24 cellular contexts compared by ENCODE assay signal in the genomic region with DNA sequence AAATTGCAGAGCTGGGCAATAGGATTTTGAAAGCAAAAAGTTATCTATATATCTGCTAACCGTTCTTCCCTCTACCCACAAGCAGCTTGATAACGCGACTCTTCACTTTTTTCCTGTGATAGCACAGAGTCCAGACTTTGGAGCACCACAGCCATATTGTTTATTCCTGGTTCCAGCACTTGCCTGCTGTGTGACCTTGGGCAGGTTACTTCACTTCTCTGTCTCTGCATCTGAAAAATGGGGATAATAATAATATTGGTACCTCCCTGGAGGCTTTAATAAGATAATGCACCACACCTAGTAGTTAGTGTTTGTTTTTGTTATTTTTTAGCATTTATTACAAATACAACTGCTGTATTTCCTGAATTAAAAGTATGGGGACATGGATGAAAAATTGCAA.
"Had no signal": no experiment of that assay in that cellular context is flagged by ENCODE, and none has a peak within 500 bp of the region (broad histone marks: within the 10 kb centered on the region; RNA-seq: fewer than 3 reads in every experiment).

No MANE protein-coding gene starts in this region.

- H2AFZ ChIP-seq: neural progenitor cell had no signal

- ATAC-seq: gastrocnemius medialis; left ventricle myocardium superior; lower lobe of right lung; sciatic nerve; stimulated activated naive CD8-positive, alpha-beta T cell treated with anti-CD3 and anti-CD28 coated beads, Interleukin-15, Interleukin-2, amounts not matched to agents 100 U/mL and 50 U/mL, for 24 hours had no signal

- H3K27me3 Mint-ChIP-seq: type B pancreatic cell had no signal

- H3K9ac ChIP-seq: neural progenitor cell had no signal

- FAIRE-seq: colon, keratinocyte had no signal

- H3K27ac ChIP-seq: dorsolateral prefrontal cortex, gastrocnemius medialis, lower lobe of right lung, neural progenitor cell, prostate gland, right atrium auricular region, testis, tibial artery had no signal

- H3K4me3 ChIP-seq: dorsolateral prefrontal cortex, gastrocnemius medialis, lower lobe of right lung, neural progenitor cell, prostate gland, right atrium auricular region, smooth muscle cell, testis, tibial artery had no signal

- H3K27me3 ChIP-seq: gastrocnemius medialis, neural progenitor cell, right atrium auricular region, testis, tibial artery had no signal

- H3K4me3 Mint-ChIP-seq: nephron, neural progenitor cell, type B pancreatic cell had no signal

- H3K9me3 ChIP-seq: gastrocnemius medialis, lower lobe of right lung, prostate gland, right atrium auricular region, testis, tibial artery had no signal

- H3K36me3 ChIP-seq: gastrocnemius medialis, lower lobe of right lung, neural progenitor cell, prostate gland, right atrium auricular region, tibial artery had no signal

- H3K4me1 ChIP-seq: gastrocnemius medialis, prostate gland, right atrium auricular region, tibial artery had no signal

- H3K27ac Mint-ChIP-seq: nephron, neural progenitor cell, type B pancreatic cell had no signal

- DNase-seq: dorsolateral prefrontal cortex; effector CD4-positive, alpha-beta T cell; gastrocnemius medialis; head of caudate nucleus; left ventricle myocardium superior; lower lobe of right lung; nucleus accumbens; stimulated activated CD4-positive, alpha-beta T cell treated with anti-CD3 and anti-CD28 coated beads, Interleukin-12 subunit alpha, Interleukin-12 subunit beta, amount 100 ng/mL, for 4 hours; stimulated activated CD4-positive, alpha-beta T cell treated with anti-CD3 and anti-CD28 coated beads, Interleukin-1b, Interleukin-23, amount 100 ng/mL, for 48 hours; stimulated activated CD4-positive, alpha-beta T cell treated with anti-CD3 and anti-CD28 coated beads, Interleukin-4, amount 100 ng/mL, for 1 hour; stimulated activated CD8-positive, alpha-beta memory T cell treated with anti-CD3 and anti-CD28 coated beads, Interleukin-4, amount 100 ng/mL, for 48 hours; stimulated activated naive CD8-positive, alpha-beta T cell treated with anti-CD3 and anti-CD28 coated beads, Interleukin-15, Interleukin-2, amounts not matched to agents 100 U/mL and 50 U/mL, for 24 hours; substantia nigra; testis; tibial artery had no signal

- H3K9me3 Mint-ChIP-seq: nephron, neural progenitor cell, type B pancreatic cell had no signal

- H3K4me2 ChIP-seq: neural progenitor cell, smooth muscle cell had no signal
